7 cellular contexts compared by ENCODE assay signal in the genomic region with DNA sequence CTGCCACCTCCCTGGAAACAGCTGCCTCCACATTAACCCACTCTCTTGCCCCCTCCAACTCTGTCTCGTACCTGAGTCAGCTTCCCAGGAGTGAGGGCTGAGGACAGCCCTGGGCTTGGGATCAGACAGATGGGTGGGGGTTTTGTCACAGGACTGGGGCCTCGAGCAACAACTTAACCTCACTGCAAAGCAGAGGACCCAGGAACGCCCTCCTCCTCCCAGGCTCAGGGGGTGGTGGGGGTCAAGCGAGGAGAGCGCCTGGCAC. TPM values are rescaled to one million over a fixed set of nuclear protein-coding genes. Genes with fewer than 3 reads are reported as not detected.
DNase-seq lines count a peak whose midpoint lies in the region; ATAC-seq and TF ChIP-seq lines count a peak whose summit lies in the region.

No MANE protein-coding gene starts in this region.

- POLR2A ChIA-PET in HCT116 (lab: Charles Lee), result no interaction called here

- TF ChIP-seq POLR2A in HCT116 (IDR thresholded peaks at IDR 0.05; ENCODE audit: borderline replicate concordance, extremely low read depth, insufficient read depth, insufficient read length), result no peak

- TF ChIP-seq CTCF in HCT116 (IDR thresholded peaks at IDR 0.05 in 2 of 3, conservative IDR thresholded peaks at IDR 0.05 in 1 of 3; ENCODE audit: borderline replicate concordance in 1 of 3, insufficient read depth in 1 of 3, low read depth in 2 of 3, low read length in 2 of 3), result no peak

- H3K9me3 ChIP-seq in HCT116 (ENCODE audit: control insufficient read depth in 1 of 2, insufficient read depth in 1 of 2, low read depth in 1 of 2, low read length in 2 of 2), result no peaks in the 10 kb centered on the region
- no peaks in the 10 kb centered on the region for H3K9me3 ChIP-seq in SJCRH30 (replicated peaks)
- no peaks in the 10 kb centered on the region for H3K9me3 ChIP-seq in iPS-20b (ENCODE audit: insufficient read depth, low read depth, low read length)
- H3K9me3 ChIP-seq in skeletal muscle tissue (ENCODE audit: control insufficient read depth in 3 of 3, low read length in 3 of 3), result no peaks in the 10 kb centered on the region

- no peaks in the 10 kb centered on the region for H3K79me2 ChIP-seq in HCT116 (ENCODE audit: insufficient read depth, low read length)

- BruUV-seq in HCT116 (replicated peaks; lab: Mats Ljungman, UMichigan), result no TSS peak

- H4K20me1 ChIP-seq in HCT116 (ENCODE audit: insufficient read depth), result no peaks in the 10 kb centered on the region

- RAD21 ChIA-PET in HCT116 (lab: Charles Lee; ENCODE audit: low non-redundant PET in 1 of 2, low total read pairs in 2 of 2, uncharacterized antibody in 2 of 2, unreplicated experiment in 2 of 2), result no interaction called here

- H3K4me3 ChIP-seq in HCT116 (replicated peaks in 1 of 2; ENCODE audit: low read depth in 1 of 2, low read length in 2 of 2), result peak overlapping the region; percentile 45 to 55
- peak overlapping the region; percentile 51 for H3K4me3 ChIP-seq in SJCRH30
- peak overlapping the region; percentile 38; the same call in 1 of the 2 replicates for H3K4me3 ChIP-seq in iPS-20b (ENCODE audit: low read length)
- H3K4me3 ChIP-seq in skeletal muscle tissue (ENCODE audit: low read length in 3 of 3), result peak overlapping the region; percentile 43 to 48 (median 45)

- H3K9me2 ChIP-seq in HCT116 (ENCODE audit: insufficient read depth), result no peaks in the 10 kb centered on the region

- H3K27ac ChIP-seq in HCT116 (ENCODE audit: low read depth, low read length) (peak overlapping the region; percentile 36; the same call in 1 of the 2 replicates), SJCRH30 (peak overlapping the region; percentile 69), iPS-20b (ENCODE audit: low read length) (no peak overlapping the region), skeletal muscle tissue (ENCODE audit: low read depth, low read length) (no peak overlapping the region)

- H3K9ac ChIP-seq in HCT116 (ENCODE audit: low read length), result peak overlapping the region; percentile 30; the same call in 1 of the 2 replicates
- H3K9ac ChIP-seq in iPS-20b (ENCODE audit: low read depth, low read length), result no peak overlapping the region
- H3K9ac ChIP-seq in skeletal muscle tissue (ENCODE audit: low read depth in 1 of 3, low read length in 3 of 3), result peak overlapping the region in 2 of 3 donors; percentile 40 to 43

- H3K4me2 ChIP-seq in HCT116 (ENCODE audit: low read length), result peak overlapping the region; percentile 81

- H3K4me1 ChIP-seq in HCT116 (ENCODE audit: control insufficient read depth in 1 of 2, insufficient read depth in 2 of 2, low read length in 2 of 2), result peaks cover 5 to 13% of the 10 kb centered on the region in 2 experiments; a peak in 3 of 4 replicates
- peaks cover 13% of the 10 kb centered on the region; the same call in 1 of the 2 replicates for H3K4me1 ChIP-seq in SJCRH30
- peaks cover 9% of the 10 kb centered on the region; the same call in 1 of the 2 replicates for H3K4me1 ChIP-seq in iPS-20b (ENCODE audit: insufficient read depth, low read length)
- H3K4me1 ChIP-seq in skeletal muscle tissue (ENCODE audit: control insufficient read depth in 3 of 3, insufficient read depth in 3 of 3, low read length in 3 of 3), result peaks cover 11 to 19% (median 18%) of the 10 kb centered on the region in 3 donors

- ATAC-seq in HCT116, result no peak

- no peak for TF ChIP-seq RAD21 in HCT116 (IDR thresholded peaks at IDR 0.05; ENCODE audit: low read depth)

- intact Hi-C loops in HCT116 (cut with micrococcal nuclease), result no loop called here

- no peak overlapping the region for H2AFZ ChIP-seq in HCT116 (ENCODE audit: low read depth, low read length, poor library complexity, severe bottlenecking)

- no peaks in the 10 kb centered on the region for H3K36me3 ChIP-seq in HCT116 (ENCODE audit: control insufficient read depth in 1 of 2, insufficient read depth in 2 of 2, low read length in 2 of 2)
- no peaks in the 10 kb centered on the region for H3K36me3 ChIP-seq in SJCRH30
- no peaks in the 10 kb centered on the region for H3K36me3 ChIP-seq in iPS-20b (ENCODE audit: insufficient read depth, low read depth, low read length)
- H3K36me3 ChIP-seq in skeletal muscle tissue (ENCODE audit: control insufficient read depth in 3 of 3, insufficient read depth in 3 of 3, low read length in 3 of 3), result no peaks in the 10 kb centered on the region

- H3K27me3 ChIP-seq in HCT116 (ENCODE audit: insufficient read depth, low read length) (no peaks in the 10 kb centered on the region), SJCRH30 (no peaks in the 10 kb centered on the region), iPS-20b (ENCODE audit: insufficient read depth, low read length) (no peaks in the 10 kb centered on the region), skeletal muscle tissue (ENCODE audit: control insufficient read depth in 3 of 3, insufficient read depth in 3 of 3, low read length in 3 of 3) (peaks cover 5 to 7% (median 5%) of the 10 kb centered on the region in 3 donors)

- DNase-seq in HCT116 (ENCODE audit: low read depth, low spot score) (no peak), SJCRH30 (no peak), superior temporal gyrus (ENCODE audit: extremely low spot score) (no peak), NCI-H1436 (lab: John Stamatoyannopoulos, UW) (no peak), NCI-H1048 (lab: John Stamatoyannopoulos, UW) (no peak)

- CTCF ChIA-PET in HCT116 (lab: Charles Lee), result interaction anchor here (1.2 kb wide), 2 partner anchors 45 to 256 kb away, joined by 3 to 6 read pairs; no protein-coding TSS in a partner anchor

TF ChIP-seq in HCT116, 20 proteins besides CTCF, POLR2A, EP300 and RAD21:
- TF ChIP-seq SRF (IDR thresholded peaks at IDR 0.05; ENCODE audit: low read depth) (no peak), JUND (IDR thresholded peaks at IDR 0.05) (no peak), POLR2AphosphoS5 (IDR thresholded peaks at IDR 0.05; ENCODE audit: low read depth, low read length) (no peak), EGR1 (IDR thresholded peaks at IDR 0.05; ENCODE audit: low read depth) (no peak), ELF1 (IDR thresholded peaks at IDR 0.05; ENCODE audit: borderline replicate concordance, low read depth) (no peak)
- TF ChIP-seq, protein P1, sequence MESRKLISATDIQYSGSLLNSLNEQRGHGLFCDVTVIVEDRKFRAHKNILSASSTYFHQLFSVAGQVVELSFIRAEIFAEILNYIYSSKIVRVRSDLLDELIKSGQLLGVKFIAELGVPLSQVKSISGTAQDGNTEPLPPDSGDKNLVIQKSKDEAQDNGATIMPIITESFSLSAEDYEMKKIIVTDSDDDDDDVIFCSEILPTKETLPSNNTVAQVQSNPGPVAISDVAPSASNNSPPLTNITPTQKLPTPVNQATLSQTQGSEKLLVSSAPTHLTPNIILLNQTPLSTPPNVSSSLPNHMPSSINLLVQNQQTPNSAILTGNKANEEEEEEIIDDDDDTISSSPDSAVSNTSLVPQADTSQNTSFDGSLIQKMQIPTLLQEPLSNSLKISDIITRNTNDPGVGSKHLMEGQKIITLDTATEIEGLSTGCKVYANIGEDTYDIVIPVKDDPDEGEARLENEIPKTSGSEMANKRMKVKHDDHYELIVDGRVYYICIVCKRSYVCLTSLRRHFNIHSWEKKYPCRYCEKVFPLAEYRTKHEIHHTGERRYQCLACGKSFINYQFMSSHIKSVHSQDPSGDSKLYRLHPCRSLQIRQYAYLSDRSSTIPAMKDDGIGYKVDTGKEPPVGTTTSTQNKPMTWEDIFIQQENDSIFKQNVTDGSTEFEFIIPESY (IDR thresholded peaks at IDR 0.05; ENCODE audit: extremely low read depth, insufficient replicate concordance, low read length), result no peak

RNA-seq across cellular contexts. Expression of gene SARDH, which starts 0.4 kb away (rescaled TPM):
- total RNA-seq in HCT116 (2021; ENCODE audit: unreplicated experiment), result 5.6 TPM
- polyA plus RNA-seq in HCT116 (2012), result 4.7 and 5.0 TPM in 2 replicates
- 15.7 and 18.5 TPM in 2 replicates for total RNA-seq in SJCRH30 (2014; rRNA removed; shearing (Covaris generic))
- total RNA-seq in skeletal muscle tissue, result 5.7 TPM

Comparison
In these comparisons a context has a peak if more than half of its experiments do, and no peak if none do; other contexts are left out.
1. H3K27ac ChIP-seq: peak in HCT116 (single experiment) and SJCRH30 (single experiment); none in iPS-20b (single experiment) and skeletal muscle tissue (single experiment).
2. Peak in every context shown above with its lines, with median percentiles within 50 percentile points of each other: H3K4me3 ChIP-seq.